Comparison of ENCODE assay signal across 1 cellular context in genomic region chrX:9467751-9468150, GRCh38.
TF ChIP-seq lines count a peak whose summit lies in the region.

No MANE protein-coding gene starts in this region.

TF ChIP-seq in GM23338, 12 proteins besides CTCF, POLR2A, EP300 and RAD21 (continued from another document):
- TF ChIP-seq, protein P1, sequence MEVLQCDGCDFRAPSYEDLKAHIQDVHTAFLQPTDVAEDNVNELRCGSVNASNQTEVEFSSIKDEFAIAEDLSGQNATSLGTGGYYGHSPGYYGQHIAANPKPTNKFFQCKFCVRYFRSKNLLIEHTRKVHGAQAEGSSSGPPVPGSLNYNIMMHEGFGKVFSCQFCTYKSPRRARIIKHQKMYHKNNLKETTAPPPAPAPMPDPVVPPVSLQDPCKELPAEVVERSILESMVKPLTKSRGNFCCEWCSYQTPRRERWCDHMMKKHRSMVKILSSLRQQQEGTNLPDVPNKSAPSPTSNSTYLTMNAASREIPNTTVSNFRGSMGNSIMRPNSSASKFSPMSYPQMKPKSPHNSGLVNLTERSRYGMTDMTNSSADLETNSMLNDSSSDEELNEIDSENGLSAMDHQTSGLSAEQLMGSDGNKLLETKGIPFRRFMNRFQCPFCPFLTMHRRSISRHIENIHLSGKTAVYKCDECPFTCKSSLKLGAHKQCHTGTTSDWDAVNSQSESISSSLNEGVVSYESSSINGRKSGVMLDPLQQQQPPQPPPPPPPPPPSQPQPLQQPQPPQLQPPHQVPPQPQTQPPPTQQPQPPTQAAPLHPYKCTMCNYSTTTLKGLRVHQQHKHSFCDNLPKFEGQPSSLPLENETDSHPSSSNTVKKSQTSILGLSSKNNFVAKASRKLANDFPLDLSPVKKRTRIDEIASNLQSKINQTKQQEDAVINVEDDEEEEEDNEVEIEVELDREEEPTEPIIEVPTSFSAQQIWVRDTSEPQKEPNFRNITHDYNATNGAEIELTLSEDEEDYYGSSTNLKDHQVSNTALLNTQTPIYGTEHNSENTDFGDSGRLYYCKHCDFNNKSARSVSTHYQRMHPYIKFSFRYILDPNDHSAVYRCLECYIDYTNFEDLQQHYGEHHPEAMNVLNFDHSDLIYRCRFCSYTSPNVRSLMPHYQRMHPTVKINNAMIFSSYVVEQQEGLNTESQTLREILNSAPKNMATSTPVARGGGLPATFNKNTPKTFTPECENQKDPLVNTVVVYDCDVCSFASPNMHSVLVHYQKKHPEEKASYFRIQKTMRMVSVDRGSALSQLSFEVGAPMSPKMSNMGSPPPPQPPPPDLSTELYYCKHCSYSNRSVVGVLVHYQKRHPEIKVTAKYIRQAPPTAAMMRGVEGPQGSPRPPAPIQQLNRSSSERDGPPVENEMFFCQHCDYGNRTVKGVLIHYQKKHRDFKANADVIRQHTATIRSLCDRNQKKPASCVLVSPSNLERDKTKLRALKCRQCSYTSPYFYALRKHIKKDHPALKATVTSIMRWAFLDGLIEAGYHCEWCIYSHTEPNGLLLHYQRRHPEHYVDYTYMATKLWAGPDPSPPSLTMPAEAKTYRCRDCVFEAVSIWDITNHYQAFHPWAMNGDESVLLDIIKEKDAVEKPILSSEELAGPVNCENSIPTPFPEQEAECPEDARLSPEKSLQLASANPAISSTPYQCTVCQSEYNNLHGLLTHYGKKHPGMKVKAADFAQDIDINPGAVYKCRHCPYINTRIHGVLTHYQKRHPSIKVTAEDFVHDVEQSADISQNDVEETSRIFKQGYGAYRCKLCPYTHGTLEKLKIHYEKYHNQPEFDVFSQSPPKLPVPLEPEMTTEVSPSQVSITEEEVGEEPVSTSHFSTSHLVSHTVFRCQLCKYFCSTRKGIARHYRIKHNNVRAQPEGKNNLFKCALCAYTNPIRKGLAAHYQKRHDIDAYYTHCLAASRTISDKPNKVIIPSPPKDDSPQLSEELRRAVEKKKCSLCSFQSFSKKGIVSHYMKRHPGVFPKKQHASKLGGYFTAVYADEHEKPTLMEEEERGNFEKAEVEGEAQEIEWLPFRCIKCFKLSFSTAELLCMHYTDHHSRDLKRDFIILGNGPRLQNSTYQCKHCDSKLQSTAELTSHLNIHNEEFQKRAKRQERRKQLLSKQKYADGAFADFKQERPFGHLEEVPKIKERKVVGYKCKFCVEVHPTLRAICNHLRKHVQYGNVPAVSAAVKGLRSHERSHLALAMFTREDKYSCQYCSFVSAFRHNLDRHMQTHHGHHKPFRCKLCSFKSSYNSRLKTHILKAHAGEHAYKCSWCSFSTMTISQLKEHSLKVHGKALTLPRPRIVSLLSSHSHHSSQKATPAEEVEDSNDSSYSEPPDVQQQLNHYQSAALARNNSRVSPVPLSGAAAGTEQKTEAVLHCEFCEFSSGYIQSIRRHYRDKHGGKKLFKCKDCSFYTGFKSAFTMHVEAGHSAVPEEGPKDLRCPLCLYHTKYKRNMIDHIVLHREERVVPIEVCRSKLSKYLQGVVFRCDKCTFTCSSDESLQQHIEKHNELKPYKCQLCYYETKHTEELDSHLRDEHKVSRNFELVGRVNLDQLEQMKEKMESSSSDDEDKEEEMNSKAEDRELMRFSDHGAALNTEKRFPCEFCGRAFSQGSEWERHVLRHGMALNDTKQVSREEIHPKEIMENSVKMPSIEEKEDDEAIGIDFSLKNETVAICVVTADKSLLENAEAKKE (CRISPR knock-in tag; IDR thresholded peaks at IDR 0.05) = no peak
- TF ChIP-seq ZNF114 (CRISPR knock-in tag; IDR thresholded peaks at IDR 0.05) (no peak), CREB1 (CRISPR knock-in tag; IDR thresholded peaks at IDR 0.05; ENCODE audit: low read depth) (no peak), REST (IDR thresholded peaks at IDR 0.05; ENCODE audit: unreplicated experiment) (no peak), STAT1 (IDR thresholded peaks at IDR 0.05; ENCODE audit: unreplicated experiment) (no peak), EZH2phosphoT487 (IDR thresholded peaks at IDR 0.05; ENCODE audit: unreplicated experiment) (no peak)
- TF ChIP-seq, protein P2, sequence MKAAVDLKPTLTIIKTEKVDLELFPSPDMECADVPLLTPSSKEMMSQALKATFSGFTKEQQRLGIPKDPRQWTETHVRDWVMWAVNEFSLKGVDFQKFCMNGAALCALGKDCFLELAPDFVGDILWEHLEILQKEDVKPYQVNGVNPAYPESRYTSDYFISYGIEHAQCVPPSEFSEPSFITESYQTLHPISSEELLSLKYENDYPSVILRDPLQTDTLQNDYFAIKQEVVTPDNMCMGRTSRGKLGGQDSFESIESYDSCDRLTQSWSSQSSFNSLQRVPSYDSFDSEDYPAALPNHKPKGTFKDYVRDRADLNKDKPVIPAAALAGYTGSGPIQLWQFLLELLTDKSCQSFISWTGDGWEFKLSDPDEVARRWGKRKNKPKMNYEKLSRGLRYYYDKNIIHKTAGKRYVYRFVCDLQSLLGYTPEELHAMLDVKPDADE (IDR thresholded peaks at IDR 0.05) = no peak
TF ChIP-seq in GM23338: peak in this region for 0.
